In genomic region chrX:153972368-153973126, GRCh38 we compare ENCODE assay signal across 8 cellular contexts. TPM values are rescaled to one million over a fixed set of nuclear protein-coding genes. Genes with fewer than 3 reads are reported as not detected.
DNase-seq lines count a peak whose midpoint lies in the region; ATAC-seq and TF ChIP-seq lines count a peak whose summit lies in the region.

Gene TMEM187, plus strand, starts transcription at chrX:153972754. Its CDS starts 9,309 bp downstream, at chrX:153982063.

- peak; percentile 47 for ATAC-seq in GM21825 (IDR thresholded peaks at IDR 0.05; ENCODE audit: unreplicated experiment)
- ATAC-seq in esophagus mucosa, result peak; percentile 72

- peaks cover 23% of the 10 kb centered on the region for H3K79me2 ChIP-seq in KMS-11 (ENCODE audit: insufficient read depth, low read depth)

- peak within 1 kb of the TSS; percentile 54 for H3K4me2 ChIP-seq in KMS-11

- H3K9me3 ChIP-seq in muscle layer of duodenum (ENCODE audit: control insufficient read depth in 1 of 2, low read length in 2 of 2), result no peaks in the 10 kb centered on the region

- H3K27me3 ChIP-seq in KMS-11 (ENCODE audit: insufficient read depth, low read depth) (no peaks in the 10 kb centered on the region), muscle layer of duodenum (ENCODE audit: low read depth, low read length) (no peaks in the 10 kb centered on the region)

- peak within 1 kb of the TSS; percentile 100 for H3K27ac ChIP-seq in KMS-11
- H3K27ac ChIP-seq in muscle layer of duodenum (ENCODE audit: low read length), result peak within 1 kb of the TSS; percentile 95

- peak within 1 kb of the TSS; percentile 26 for H2AFZ ChIP-seq in KMS-11 (ENCODE audit: low read depth)

- TF ChIP-seq CTCF in KMS-11 (conservative IDR thresholded peaks at IDR 0.05; ENCODE audit: low read depth, low read length), result no peak

- H3K4me3 ChIP-seq in KMS-11 (IDR thresholded peaks at IDR 0.05; ENCODE audit: insufficient read depth, low read depth, low read length) (no peak within 1 kb of the TSS), muscle layer of duodenum (ENCODE audit: low read depth in 1 of 2, low read length in 2 of 2) (peak within 1 kb of the TSS; percentile 76 to 80)

- DNase-seq in DMS79 (lab: John Stamatoyannopoulos, UW), result peak; percentile 75
- DNase-seq in activated T-cell treated with anti-CD3 and anti-CD28 coated beads, Interleukin-2, amount 50 U/mL, for 48 hours, result peak; percentile 93 to 94
- DNase-seq in stimulated activated CD8-positive, alpha-beta memory T cell treated with anti-CD3 and anti-CD28 coated beads, Interleukin-7, amount 100 ng/mL, for 24 hours (ENCODE audit: low read depth), result peak; percentile 59

- no peaks in the 10 kb centered on the region for H4K20me1 ChIP-seq in KMS-11 (ENCODE audit: insufficient read depth)

- no peaks in the 10 kb centered on the region for H3K36me3 ChIP-seq in KMS-11 (ENCODE audit: insufficient read depth)
- peaks cover 0 to 5% of the 10 kb centered on the region in 2 donors for H3K36me3 ChIP-seq in muscle layer of duodenum (ENCODE audit: control insufficient read depth in 1 of 2, insufficient read depth in 2 of 2, low read length in 2 of 2)

- H3K4me1 ChIP-seq in KMS-11 (ENCODE audit: low read depth, poor library complexity, severe bottlenecking), result peaks cover 38% of the 10 kb centered on the region
- H3K4me1 ChIP-seq in muscle layer of duodenum (ENCODE audit: control insufficient read depth in 1 of 2, insufficient read depth in 2 of 2, low read length in 2 of 2), result peaks cover 11 to 37% of the 10 kb centered on the region in 2 donors

- peak within 1 kb of the TSS; percentile 100 for H3K9ac ChIP-seq in KMS-11

TF ChIP-seq in PFSK-1, 5 proteins besides CTCF, POLR2A, EP300 and RAD21:
- peak; percentile 56; the same call in 1 of the 2 replicates for TF ChIP-seq POLR2AphosphoS5 (IDR thresholded peaks at IDR 0.05; ENCODE audit: low read depth, low read length)
- TF ChIP-seq SIN3A (IDR thresholded peaks at IDR 0.05; ENCODE audit: borderline replicate concordance, insufficient read depth, low read length), result no peak

RNA-seq across cellular contexts. Expression of gene TMEM187, which starts in this region (rescaled TPM):
- 8.0 TPM for polyA plus RNA-seq in PFSK-1 (2012; ENCODE audit: insufficient read length, low read depth)
- total RNA-seq in esophagus mucosa, result 5.1 TPM
